1 cellular context compared by ENCODE assay signal in the genomic region with DNA sequence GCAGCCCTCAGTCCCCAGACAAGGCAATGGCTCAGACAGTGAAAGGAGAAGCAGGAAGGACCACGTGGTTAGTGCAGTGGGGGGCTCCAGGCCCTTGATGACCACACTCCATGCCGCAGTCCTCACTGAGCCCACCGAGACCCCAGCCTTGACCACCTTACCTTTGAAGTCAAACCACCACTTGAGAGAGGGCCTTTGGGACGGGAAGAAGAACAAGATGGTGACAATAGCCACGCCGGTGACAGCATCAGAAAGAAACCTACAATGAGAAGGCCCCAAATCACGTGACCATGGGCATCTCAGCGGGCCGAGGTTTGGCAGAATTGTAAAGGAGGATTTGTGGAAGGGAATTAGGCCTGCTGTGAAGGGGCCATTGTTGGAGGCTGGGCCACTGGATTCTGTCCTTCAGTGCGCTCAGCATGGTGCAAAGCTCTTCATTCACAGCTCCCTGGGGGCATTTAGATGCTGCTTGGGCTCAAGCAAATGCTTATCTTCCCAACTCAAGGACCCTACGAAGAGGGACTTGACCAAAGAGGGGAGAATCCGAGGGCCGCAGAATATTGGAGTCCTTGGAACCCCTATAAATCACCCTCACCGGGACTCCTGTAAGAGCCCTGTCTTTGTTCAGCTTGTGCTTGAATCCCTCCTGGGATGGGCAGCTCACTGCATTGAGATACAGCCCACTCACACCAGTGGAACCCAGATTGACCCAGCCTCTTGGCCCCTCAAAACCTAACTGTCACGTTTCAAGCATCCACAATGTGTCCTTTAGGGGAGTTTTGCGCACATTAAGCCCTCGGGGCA.
TF ChIP-seq lines count a peak whose summit lies in the region.

No MANE protein-coding gene starts in this region.

TF ChIP-seq in GM23338, 12 proteins besides CTCF, POLR2A, EP300 and RAD21:
- TF ChIP-seq ZNF331 (CRISPR knock-in tag; IDR thresholded peaks at IDR 0.05; ENCODE audit: low read depth) (no peak), EZH2phosphoT487 (IDR thresholded peaks at IDR 0.05; ENCODE audit: unreplicated experiment) (no peak), EZH2 (IDR thresholded peaks at IDR 0.05; ENCODE audit: low read depth, unreplicated experiment) (no peak), CREB1 (CRISPR knock-in tag; IDR thresholded peaks at IDR 0.05; ENCODE audit: low read depth) (no peak), STAT1 (IDR thresholded peaks at IDR 0.05; ENCODE audit: unreplicated experiment) (no peak)
- TF ChIP-seq, protein P1, sequence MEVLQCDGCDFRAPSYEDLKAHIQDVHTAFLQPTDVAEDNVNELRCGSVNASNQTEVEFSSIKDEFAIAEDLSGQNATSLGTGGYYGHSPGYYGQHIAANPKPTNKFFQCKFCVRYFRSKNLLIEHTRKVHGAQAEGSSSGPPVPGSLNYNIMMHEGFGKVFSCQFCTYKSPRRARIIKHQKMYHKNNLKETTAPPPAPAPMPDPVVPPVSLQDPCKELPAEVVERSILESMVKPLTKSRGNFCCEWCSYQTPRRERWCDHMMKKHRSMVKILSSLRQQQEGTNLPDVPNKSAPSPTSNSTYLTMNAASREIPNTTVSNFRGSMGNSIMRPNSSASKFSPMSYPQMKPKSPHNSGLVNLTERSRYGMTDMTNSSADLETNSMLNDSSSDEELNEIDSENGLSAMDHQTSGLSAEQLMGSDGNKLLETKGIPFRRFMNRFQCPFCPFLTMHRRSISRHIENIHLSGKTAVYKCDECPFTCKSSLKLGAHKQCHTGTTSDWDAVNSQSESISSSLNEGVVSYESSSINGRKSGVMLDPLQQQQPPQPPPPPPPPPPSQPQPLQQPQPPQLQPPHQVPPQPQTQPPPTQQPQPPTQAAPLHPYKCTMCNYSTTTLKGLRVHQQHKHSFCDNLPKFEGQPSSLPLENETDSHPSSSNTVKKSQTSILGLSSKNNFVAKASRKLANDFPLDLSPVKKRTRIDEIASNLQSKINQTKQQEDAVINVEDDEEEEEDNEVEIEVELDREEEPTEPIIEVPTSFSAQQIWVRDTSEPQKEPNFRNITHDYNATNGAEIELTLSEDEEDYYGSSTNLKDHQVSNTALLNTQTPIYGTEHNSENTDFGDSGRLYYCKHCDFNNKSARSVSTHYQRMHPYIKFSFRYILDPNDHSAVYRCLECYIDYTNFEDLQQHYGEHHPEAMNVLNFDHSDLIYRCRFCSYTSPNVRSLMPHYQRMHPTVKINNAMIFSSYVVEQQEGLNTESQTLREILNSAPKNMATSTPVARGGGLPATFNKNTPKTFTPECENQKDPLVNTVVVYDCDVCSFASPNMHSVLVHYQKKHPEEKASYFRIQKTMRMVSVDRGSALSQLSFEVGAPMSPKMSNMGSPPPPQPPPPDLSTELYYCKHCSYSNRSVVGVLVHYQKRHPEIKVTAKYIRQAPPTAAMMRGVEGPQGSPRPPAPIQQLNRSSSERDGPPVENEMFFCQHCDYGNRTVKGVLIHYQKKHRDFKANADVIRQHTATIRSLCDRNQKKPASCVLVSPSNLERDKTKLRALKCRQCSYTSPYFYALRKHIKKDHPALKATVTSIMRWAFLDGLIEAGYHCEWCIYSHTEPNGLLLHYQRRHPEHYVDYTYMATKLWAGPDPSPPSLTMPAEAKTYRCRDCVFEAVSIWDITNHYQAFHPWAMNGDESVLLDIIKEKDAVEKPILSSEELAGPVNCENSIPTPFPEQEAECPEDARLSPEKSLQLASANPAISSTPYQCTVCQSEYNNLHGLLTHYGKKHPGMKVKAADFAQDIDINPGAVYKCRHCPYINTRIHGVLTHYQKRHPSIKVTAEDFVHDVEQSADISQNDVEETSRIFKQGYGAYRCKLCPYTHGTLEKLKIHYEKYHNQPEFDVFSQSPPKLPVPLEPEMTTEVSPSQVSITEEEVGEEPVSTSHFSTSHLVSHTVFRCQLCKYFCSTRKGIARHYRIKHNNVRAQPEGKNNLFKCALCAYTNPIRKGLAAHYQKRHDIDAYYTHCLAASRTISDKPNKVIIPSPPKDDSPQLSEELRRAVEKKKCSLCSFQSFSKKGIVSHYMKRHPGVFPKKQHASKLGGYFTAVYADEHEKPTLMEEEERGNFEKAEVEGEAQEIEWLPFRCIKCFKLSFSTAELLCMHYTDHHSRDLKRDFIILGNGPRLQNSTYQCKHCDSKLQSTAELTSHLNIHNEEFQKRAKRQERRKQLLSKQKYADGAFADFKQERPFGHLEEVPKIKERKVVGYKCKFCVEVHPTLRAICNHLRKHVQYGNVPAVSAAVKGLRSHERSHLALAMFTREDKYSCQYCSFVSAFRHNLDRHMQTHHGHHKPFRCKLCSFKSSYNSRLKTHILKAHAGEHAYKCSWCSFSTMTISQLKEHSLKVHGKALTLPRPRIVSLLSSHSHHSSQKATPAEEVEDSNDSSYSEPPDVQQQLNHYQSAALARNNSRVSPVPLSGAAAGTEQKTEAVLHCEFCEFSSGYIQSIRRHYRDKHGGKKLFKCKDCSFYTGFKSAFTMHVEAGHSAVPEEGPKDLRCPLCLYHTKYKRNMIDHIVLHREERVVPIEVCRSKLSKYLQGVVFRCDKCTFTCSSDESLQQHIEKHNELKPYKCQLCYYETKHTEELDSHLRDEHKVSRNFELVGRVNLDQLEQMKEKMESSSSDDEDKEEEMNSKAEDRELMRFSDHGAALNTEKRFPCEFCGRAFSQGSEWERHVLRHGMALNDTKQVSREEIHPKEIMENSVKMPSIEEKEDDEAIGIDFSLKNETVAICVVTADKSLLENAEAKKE (CRISPR knock-in tag; IDR thresholded peaks at IDR 0.05): peak; percentile 97
- TF ChIP-seq, protein P2, sequence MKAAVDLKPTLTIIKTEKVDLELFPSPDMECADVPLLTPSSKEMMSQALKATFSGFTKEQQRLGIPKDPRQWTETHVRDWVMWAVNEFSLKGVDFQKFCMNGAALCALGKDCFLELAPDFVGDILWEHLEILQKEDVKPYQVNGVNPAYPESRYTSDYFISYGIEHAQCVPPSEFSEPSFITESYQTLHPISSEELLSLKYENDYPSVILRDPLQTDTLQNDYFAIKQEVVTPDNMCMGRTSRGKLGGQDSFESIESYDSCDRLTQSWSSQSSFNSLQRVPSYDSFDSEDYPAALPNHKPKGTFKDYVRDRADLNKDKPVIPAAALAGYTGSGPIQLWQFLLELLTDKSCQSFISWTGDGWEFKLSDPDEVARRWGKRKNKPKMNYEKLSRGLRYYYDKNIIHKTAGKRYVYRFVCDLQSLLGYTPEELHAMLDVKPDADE (IDR thresholded peaks at IDR 0.05): no peak
